Comparison of ENCODE assay signal across 1 cellular context in the genomic region with DNA sequence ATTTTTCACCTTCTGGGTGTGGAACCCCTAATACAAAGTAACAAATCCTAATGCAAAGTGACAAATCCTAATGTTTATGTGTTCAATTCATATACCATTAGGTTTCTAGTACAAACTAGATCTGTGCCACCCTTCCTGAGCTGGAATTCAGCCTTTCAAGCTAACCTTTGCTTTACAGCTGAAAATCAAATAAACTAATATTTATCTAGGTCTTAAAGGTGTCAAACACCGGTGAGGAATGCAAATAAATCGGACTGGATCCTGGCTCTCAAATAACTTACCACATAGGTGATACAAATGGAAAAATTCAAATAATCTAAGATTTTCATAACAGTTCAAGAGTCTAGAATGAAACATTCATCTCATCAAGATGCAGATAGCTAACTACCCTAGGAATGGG.
TF ChIP-seq lines count a peak whose summit lies in the region.

No MANE protein-coding gene starts in this region.

TF ChIP-seq in HepG2, 621 proteins besides CTCF, POLR2A, EP300 and RAD21 (continued from another document and continues in another):
- TF ChIP-seq STAT6 (CRISPR knock-in tag; IDR thresholded peaks at IDR 0.05; ENCODE audit: borderline replicate concordance) = no peak
- no peak for TF ChIP-seq FLYWCH1 (CRISPR knock-in tag; IDR thresholded peaks at IDR 0.05)
- no peak for TF ChIP-seq BRF2 (CRISPR knock-in tag; IDR thresholded peaks at IDR 0.05)
- TF ChIP-seq ZNF549 (CRISPR knock-in tag; IDR thresholded peaks at IDR 0.05) = no peak
- no peak for TF ChIP-seq MED8 (CRISPR knock-in tag; IDR thresholded peaks at IDR 0.05; ENCODE audit: insufficient replicate concordance)
- TF ChIP-seq HNF4A (CRISPR knock-in tag; IDR thresholded peaks at IDR 0.05) = peak; percentile 33; the same call in 1 of the 2 replicates
- no peak for TF ChIP-seq ATRX (CRISPR knock-in tag; IDR thresholded peaks at IDR 0.05; ENCODE audit: borderline replicate concordance)
- no peak for TF ChIP-seq CBX1 (IDR thresholded peaks at IDR 0.05; ENCODE audit: low read depth)
- no peak for TF ChIP-seq ZNF7 (CRISPR knock-in tag; IDR thresholded peaks at IDR 0.05)
- TF ChIP-seq ZNF10 (CRISPR knock-in tag; IDR thresholded peaks at IDR 0.05; ENCODE audit: borderline replicate concordance, low read depth) = no peak
- no peak for TF ChIP-seq MBNL3 (CRISPR knock-in tag; conservative IDR thresholded peaks at IDR 0.05)
- no peak for TF ChIP-seq NR2C2 (CRISPR knock-in tag; IDR thresholded peaks at IDR 0.05; ENCODE audit: borderline replicate concordance)
- no peak for TF ChIP-seq ZNF557 (CRISPR knock-in tag; IDR thresholded peaks at IDR 0.05)
- TF ChIP-seq, protein P1, sequence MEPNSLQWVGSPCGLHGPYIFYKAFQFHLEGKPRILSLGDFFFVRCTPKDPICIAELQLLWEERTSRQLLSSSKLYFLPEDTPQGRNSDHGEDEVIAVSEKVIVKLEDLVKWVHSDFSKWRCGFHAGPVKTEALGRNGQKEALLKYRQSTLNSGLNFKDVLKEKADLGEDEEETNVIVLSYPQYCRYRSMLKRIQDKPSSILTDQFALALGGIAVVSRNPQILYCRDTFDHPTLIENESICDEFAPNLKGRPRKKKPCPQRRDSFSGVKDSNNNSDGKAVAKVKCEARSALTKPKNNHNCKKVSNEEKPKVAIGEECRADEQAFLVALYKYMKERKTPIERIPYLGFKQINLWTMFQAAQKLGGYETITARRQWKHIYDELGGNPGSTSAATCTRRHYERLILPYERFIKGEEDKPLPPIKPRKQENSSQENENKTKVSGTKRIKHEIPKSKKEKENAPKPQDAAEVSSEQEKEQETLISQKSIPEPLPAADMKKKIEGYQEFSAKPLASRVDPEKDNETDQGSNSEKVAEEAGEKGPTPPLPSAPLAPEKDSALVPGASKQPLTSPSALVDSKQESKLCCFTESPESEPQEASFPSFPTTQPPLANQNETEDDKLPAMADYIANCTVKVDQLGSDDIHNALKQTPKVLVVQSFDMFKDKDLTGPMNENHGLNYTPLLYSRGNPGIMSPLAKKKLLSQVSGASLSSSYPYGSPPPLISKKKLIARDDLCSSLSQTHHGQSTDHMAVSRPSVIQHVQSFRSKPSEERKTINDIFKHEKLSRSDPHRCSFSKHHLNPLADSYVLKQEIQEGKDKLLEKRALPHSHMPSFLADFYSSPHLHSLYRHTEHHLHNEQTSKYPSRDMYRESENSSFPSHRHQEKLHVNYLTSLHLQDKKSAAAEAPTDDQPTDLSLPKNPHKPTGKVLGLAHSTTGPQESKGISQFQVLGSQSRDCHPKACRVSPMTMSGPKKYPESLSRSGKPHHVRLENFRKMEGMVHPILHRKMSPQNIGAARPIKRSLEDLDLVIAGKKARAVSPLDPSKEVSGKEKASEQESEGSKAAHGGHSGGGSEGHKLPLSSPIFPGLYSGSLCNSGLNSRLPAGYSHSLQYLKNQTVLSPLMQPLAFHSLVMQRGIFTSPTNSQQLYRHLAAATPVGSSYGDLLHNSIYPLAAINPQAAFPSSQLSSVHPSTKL (CRISPR knock-in tag; IDR thresholded peaks at IDR 0.05) = peak; percentile 77
- TF ChIP-seq IRF2 (CRISPR knock-in tag; IDR thresholded peaks at IDR 0.05) = peak; percentile 17; the same call in 1 of the 2 replicates
- no peak for TF ChIP-seq GATAD2A (CRISPR knock-in tag; IDR thresholded peaks at IDR 0.05)
- TF ChIP-seq, protein P2, sequence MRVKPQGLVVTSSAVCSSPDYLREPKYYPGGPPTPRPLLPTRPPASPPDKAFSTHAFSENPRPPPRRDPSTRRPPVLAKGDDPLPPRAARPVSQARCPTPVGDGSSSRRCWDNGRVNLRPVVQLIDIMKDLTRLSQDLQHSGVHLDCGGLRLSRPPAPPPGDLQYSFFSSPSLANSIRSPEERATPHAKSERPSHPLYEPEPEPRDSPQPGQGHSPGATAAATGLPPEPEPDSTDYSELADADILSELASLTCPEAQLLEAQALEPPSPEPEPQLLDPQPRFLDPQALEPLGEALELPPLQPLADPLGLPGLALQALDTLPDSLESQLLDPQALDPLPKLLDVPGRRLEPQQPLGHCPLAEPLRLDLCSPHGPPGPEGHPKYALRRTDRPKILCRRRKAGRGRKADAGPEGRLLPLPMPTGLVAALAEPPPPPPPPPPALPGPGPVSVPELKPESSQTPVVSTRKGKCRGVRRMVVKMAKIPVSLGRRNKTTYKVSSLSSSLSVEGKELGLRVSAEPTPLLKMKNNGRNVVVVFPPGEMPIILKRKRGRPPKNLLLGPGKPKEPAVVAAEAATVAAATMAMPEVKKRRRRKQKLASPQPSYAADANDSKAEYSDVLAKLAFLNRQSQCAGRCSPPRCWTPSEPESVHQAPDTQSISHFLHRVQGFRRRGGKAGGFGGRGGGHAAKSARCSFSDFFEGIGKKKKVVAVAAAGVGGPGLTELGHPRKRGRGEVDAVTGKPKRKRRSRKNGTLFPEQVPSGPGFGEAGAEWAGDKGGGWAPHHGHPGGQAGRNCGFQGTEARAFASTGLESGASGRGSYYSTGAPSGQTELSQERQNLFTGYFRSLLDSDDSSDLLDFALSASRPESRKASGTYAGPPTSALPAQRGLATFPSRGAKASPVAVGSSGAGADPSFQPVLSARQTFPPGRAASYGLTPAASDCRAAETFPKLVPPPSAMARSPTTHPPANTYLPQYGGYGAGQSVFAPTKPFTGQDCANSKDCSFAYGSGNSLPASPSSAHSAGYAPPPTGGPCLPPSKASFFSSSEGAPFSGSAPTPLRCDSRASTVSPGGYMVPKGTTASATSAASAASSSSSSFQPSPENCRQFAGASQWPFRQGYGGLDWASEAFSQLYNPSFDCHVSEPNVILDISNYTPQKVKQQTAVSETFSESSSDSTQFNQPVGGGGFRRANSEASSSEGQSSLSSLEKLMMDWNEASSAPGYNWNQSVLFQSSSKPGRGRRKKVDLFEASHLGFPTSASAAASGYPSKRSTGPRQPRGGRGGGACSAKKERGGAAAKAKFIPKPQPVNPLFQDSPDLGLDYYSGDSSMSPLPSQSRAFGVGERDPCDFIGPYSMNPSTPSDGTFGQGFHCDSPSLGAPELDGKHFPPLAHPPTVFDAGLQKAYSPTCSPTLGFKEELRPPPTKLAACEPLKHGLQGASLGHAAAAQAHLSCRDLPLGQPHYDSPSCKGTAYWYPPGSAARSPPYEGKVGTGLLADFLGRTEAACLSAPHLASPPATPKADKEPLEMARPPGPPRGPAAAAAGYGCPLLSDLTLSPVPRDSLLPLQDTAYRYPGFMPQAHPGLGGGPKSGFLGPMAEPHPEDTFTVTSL (CRISPR knock-in tag; IDR thresholded peaks at IDR 0.05; ENCODE audit: borderline replicate concordance) = peak; percentile 83; the same call in 1 of the 2 replicates
- peak; percentile 92 for TF ChIP-seq ZNF609 (CRISPR knock-in tag; IDR thresholded peaks at IDR 0.05; ENCODE audit: borderline replicate concordance)
- no peak for TF ChIP-seq CENPT (CRISPR knock-in tag; IDR thresholded peaks at IDR 0.05; ENCODE audit: low read depth)
- TF ChIP-seq NBN (conservative IDR thresholded peaks at IDR 0.05) = no peak
- 0 out of 2 replicates have a peak, but pooled peaks have one; percentile 54 for TF ChIP-seq RCOR2 (CRISPR knock-in tag; IDR thresholded peaks at IDR 0.05)
- TF ChIP-seq, protein P3, sequence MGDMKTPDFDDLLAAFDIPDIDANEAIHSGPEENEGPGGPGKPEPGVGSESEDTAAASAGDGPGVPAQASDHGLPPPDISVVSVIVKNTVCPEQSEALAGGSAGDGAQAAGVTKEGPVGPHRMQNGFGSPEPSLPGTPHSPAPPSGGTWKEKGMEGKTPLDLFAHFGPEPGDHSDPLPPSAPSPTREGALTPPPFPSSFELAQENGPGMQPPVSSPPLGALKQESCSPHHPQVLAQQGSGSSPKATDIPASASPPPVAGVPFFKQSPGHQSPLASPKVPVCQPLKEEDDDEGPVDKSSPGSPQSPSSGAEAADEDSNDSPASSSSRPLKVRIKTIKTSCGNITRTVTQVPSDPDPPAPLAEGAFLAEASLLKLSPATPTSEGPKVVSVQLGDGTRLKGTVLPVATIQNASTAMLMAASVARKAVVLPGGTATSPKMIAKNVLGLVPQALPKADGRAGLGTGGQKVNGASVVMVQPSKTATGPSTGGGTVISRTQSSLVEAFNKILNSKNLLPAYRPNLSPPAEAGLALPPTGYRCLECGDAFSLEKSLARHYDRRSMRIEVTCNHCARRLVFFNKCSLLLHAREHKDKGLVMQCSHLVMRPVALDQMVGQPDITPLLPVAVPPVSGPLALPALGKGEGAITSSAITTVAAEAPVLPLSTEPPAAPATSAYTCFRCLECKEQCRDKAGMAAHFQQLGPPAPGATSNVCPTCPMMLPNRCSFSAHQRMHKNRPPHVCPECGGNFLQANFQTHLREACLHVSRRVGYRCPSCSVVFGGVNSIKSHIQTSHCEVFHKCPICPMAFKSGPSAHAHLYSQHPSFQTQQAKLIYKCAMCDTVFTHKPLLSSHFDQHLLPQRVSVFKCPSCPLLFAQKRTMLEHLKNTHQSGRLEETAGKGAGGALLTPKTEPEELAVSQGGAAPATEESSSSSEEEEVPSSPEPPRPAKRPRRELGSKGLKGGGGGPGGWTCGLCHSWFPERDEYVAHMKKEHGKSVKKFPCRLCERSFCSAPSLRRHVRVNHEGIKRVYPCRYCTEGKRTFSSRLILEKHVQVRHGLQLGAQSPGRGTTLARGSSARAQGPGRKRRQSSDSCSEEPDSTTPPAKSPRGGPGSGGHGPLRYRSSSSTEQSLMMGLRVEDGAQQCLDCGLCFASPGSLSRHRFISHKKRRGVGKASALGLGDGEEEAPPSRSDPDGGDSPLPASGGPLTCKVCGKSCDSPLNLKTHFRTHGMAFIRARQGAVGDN (CRISPR knock-in tag; IDR thresholded peaks at IDR 0.05) = no peak
- TF ChIP-seq ASH2L (IDR thresholded peaks at IDR 0.05; ENCODE audit: insufficient read length, low read depth, low read length) = peak; percentile 30
- TF ChIP-seq U2AF2 (IDR thresholded peaks at IDR 0.05; ENCODE audit: low read depth, low read length) = no peak
- TF ChIP-seq SMYD3 (CRISPR knock-in tag; IDR thresholded peaks at IDR 0.05) = no peak
- TF ChIP-seq POLR2AphosphoS2 (IDR thresholded peaks at IDR 0.05; ENCODE audit: low read depth, low read length) = no peak
- no peak for TF ChIP-seq SALL2 (CRISPR knock-in tag; IDR thresholded peaks at IDR 0.05)
- TF ChIP-seq SCMH1 (CRISPR knock-in tag; IDR thresholded peaks at IDR 0.05; ENCODE audit: borderline replicate concordance) = no peak
- TF ChIP-seq ZMYM4 (CRISPR knock-in tag; IDR thresholded peaks at IDR 0.05) = no peak; the same call in 1 of the 2 replicates
- no peak for TF ChIP-seq TFE3 (CRISPR knock-in tag; IDR thresholded peaks at IDR 0.05)
